Comparison of ENCODE assay signal across 14 cellular contexts in genomic region chr14:95497561-95498011, GRCh38. TPM values are rescaled to one million over a fixed set of nuclear protein-coding genes. Genes with fewer than 3 reads are reported as not detected.
A peak's percentile ranks its signal among the peaks of the same experiment; 100 is the strongest.
DNase-seq lines count a peak whose midpoint lies in the region; ATAC-seq, FAIRE-seq and TF ChIP-seq lines count a peak whose summit lies in the region.
"Had no signal": no experiment of that assay in that cellular context is flagged by ENCODE, and none has a peak within 500 bp of the region (broad histone marks: within the 10 kb centered on the region; RNA-seq: fewer than 3 reads in every experiment).

No MANE protein-coding gene starts in this region.

- H3K36me3 ChIP-seq in BE2C (no peaks in the 10 kb centered on the region), muscle layer of duodenum (ENCODE audit: control insufficient read depth in 1 of 2, insufficient read depth in 2 of 2, low read length in 2 of 2) (no peaks in the 10 kb centered on the region)
- H3K36me3 ChIP-seq: MG63 had no signal

- H3K27me3 ChIP-seq in BE2C (no peaks in the 10 kb centered on the region), muscle layer of duodenum (ENCODE audit: low read depth, low read length) (no peaks in the 10 kb centered on the region)
- H3K27me3 ChIP-seq: MG63 had no signal

- TF ChIP-seq CTCF in BE2C (IDR thresholded peaks at IDR 0.05; ENCODE audit: low read depth, low read length), result no peak

- peak; percentile 33 for FAIRE-seq in GM19239 (lab: Jason Lieb, UNC)

- peak; percentile 34; the same call in 2 of the 3 replicates for ATAC-seq in SK-N-SH treated with all-trans-retinoic acid at 6 μM for 48 hours
- ATAC-seq: natural killer cell had no signal

- DNase-seq in BE2C (peak; percentile 53), GM19239 (ENCODE audit: insufficient read length, low spot score) (no peak), NOMO-1 treated with DMSO at 0.1 percent for 48 hours (lab: John Stamatoyannopoulos, UW; ENCODE audit: unreplicated experiment) (no peak), NCI-H748 treated with DMSO at 0.1 percent for 48 hours (lab: John Stamatoyannopoulos, UW) (no peak), NCI-H345 (lab: John Stamatoyannopoulos, UW) (no peak), NCI-H2029 treated with DMSO at 0.1 percent for 48 hours (lab: John Stamatoyannopoulos, UW) (no peak)
- DNase-seq: activated CD4-positive, alpha-beta memory T cell treated with anti-CD3 and anti-CD28 coated beads, Interleukin-2, amount 10 ng/mL, durations not matched to agents 7 days and 5 days; activated naive CD4-positive, alpha-beta T cell treated with anti-CD3 and anti-CD28 coated beads for 36 hours; AML-193; natural killer cell had no signal

- peak overlapping the region; percentile 40 for H3K27ac ChIP-seq in muscle layer of duodenum (ENCODE audit: low read length)

- H3K4me3 ChIP-seq in BE2C (ENCODE audit: low read depth, low read length) (no peak overlapping the region), muscle layer of duodenum (ENCODE audit: low read depth in 1 of 2, low read length in 2 of 2) (no peak overlapping the region)
- H3K4me3 ChIP-seq: MG63, skin epidermis had no signal

- peaks cover 27% of the 10 kb centered on the region for H3K4me1 ChIP-seq in BE2C
- peaks cover 42 to 52% of the 10 kb centered on the region in 2 donors for H3K4me1 ChIP-seq in muscle layer of duodenum (ENCODE audit: control insufficient read depth in 1 of 2, insufficient read depth in 2 of 2, low read length in 2 of 2)

- H3K9me3 ChIP-seq in BE2C (no peaks in the 10 kb centered on the region), muscle layer of duodenum (ENCODE audit: control insufficient read depth in 1 of 2, low read length in 2 of 2) (no peaks in the 10 kb centered on the region)
- H3K9me3 ChIP-seq: MG63 had no signal

TF ChIP-seq in SK-N-SH treated with all-trans-retinoic acid at 6 μM for 48 hours, 23 proteins besides CTCF, POLR2A, EP300 and RAD21:
- TF ChIP-seq ISL1 (CRISPR knock-in tag; IDR thresholded peaks at IDR 0.05) (0 out of 2 replicates have a peak, but pooled peaks have one; percentile 22), TSHZ2 (CRISPR knock-in tag; IDR thresholded peaks at IDR 0.05) (peak; percentile 48; the same call in 1 of the 2 replicates), ESRRG (CRISPR knock-in tag; IDR thresholded peaks at IDR 0.05) (no peak)

RNA-seq across cellular contexts. Expression of gene SYNE3, which starts 18.9 kb away (rescaled TPM):
- polyA plus RNA-seq in BE2C (2012; ENCODE audit: insufficient read depth, insufficient read length, low read depth), result 13.0 TPM

RNA-seq across cellular contexts. Expression of gene GLRX5, which starts 37.3 kb away (rescaled TPM):
- 189 TPM for polyA plus RNA-seq in BE2C (2012; ENCODE audit: insufficient read depth, insufficient read length, low read depth)
